1 cellular context compared by ENCODE assay signal in the genomic region with DNA sequence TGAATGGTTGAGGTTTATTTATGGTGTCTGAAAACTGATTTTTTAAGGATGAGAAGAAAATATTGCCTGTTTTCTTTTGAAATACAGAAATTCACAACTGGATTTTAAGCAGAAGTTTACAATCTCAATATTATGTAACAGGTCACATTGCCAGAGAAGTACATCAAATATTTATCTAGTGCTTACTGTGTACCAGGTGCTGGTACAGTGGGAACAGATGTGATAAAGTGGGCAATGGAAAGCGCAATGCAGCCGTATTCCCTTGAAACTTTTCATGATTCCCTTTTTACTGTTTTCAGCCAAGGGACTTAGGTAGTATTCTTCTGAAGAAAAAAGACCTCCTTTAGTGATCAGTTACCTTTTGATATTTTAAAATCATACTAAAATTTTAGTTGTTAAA.
TF ChIP-seq lines count a peak whose summit lies in the region.

No MANE protein-coding gene starts in this region.

TF ChIP-seq in HepG2, 621 proteins besides CTCF, POLR2A, EP300 and RAD21 (continued from another document):
- TF ChIP-seq ARID5B (CRISPR knock-in tag; IDR thresholded peaks at IDR 0.05) (0 out of 2 replicates have a peak, but pooled peaks have one; percentile 9), FOXA3 (CRISPR knock-in tag; IDR thresholded peaks at IDR 0.05) (0 out of 2 replicates have a peak, but pooled peaks have one; percentile 12), JDP2 (CRISPR knock-in tag; IDR thresholded peaks at IDR 0.05; ENCODE audit: borderline replicate concordance) (no peak)
